ENCODE assay signal across 9 cellular contexts in genomic region chr1:25875856-25876692, GRCh38. TPM values are rescaled to one million over a fixed set of nuclear protein-coding genes. Genes with fewer than 3 reads are reported as not detected.
DNase-seq lines count a peak whose midpoint lies in the region; ATAC-seq, FAIRE-seq and TF ChIP-seq lines count a peak whose summit lies in the region.
"Had no signal": no experiment of that assay in that cellular context is flagged by ENCODE, and none has a peak within 500 bp of the region (broad histone marks: within the 10 kb centered on the region; RNA-seq: fewer than 3 reads in every experiment).

No MANE protein-coding gene starts in this region.

- H3K36me3 ChIP-seq in CD4-positive, CD25-positive, alpha-beta regulatory T cell (ENCODE audit: control insufficient read depth, insufficient read depth, low read length) = no peaks in the 10 kb centered on the region
- H3K36me3 ChIP-seq in K562 (ENCODE audit: control insufficient read depth, insufficient read depth, low read length) (no peaks in the 10 kb centered on the region), stomach (no peaks in the 10 kb centered on the region)

- in situ Hi-C loops in K562 (cut with MboI) = no loop called here

- POLR2A ChIA-PET in K562 (lab: Yijun Ruan, JAX) = interaction anchor here (0.7 to 2.2 kb wide), 15 partner anchors 8 to 252 kb away, joined by 3 to 6 read pairs (median 4); partner anchors contain the start of gene PAFAH2

- H3K9me3 ChIP-seq in CD4-positive, CD25-positive, alpha-beta regulatory T cell (ENCODE audit: control insufficient read depth in 2 of 2, low read length in 2 of 2) = no peaks in the 10 kb centered on the region
- H3K9me3 ChIP-seq in K562 (replicated peaks; ENCODE audit: control insufficient read depth, insufficient read depth, low read depth, low read length) (no peaks in the 10 kb centered on the region), stomach (no peaks in the 10 kb centered on the region)

- H2AFZ ChIP-seq in K562 (ENCODE audit: low read depth, low read length) = peak overlapping the region; percentile 88

- no TSS peak for BruUV-seq in K562 (replicated peaks; lab: Mats Ljungman, UMichigan)

- no peaks in the 10 kb centered on the region for H3K9me3 Mint-ChIP-seq in CD4-positive, CD25-positive, alpha-beta regulatory T cell
- H3K9me3 Mint-ChIP-seq in HFFc6 = no peaks in the 10 kb centered on the region

- no peaks in the 10 kb centered on the region for H3K27me3 ChIP-seq in CD4-positive, CD25-positive, alpha-beta regulatory T cell (ENCODE audit: control insufficient read depth, insufficient read depth, low read length)
- H3K27me3 ChIP-seq in K562 (ENCODE audit: control insufficient read depth in 2 of 2, insufficient read depth in 2 of 2, low read length in 2 of 2) (no peaks in the 10 kb centered on the region), stomach (no peaks in the 10 kb centered on the region)

- H3K27me3 Mint-ChIP-seq in CD4-positive, CD25-positive, alpha-beta regulatory T cell = peaks cover 5% of the 10 kb centered on the region
- peaks cover 1% of the 10 kb centered on the region; the same call in 1 of the 2 replicates for H3K27me3 Mint-ChIP-seq in HFFc6 (ENCODE audit: insufficient read depth)

- TF ChIP-seq RAD21 in K562 (CRISPR knock-in tag; conservative IDR thresholded peaks at IDR 0.05 in 1 of 2, IDR thresholded peaks at IDR 0.05 in 1 of 2) = no peak

- ATAC-seq in CD4-positive, CD25-positive, alpha-beta regulatory T cell (ENCODE audit: low read depth in 2 of 2) = peak in 1 of 2 donors; percentile 19
- ATAC-seq in K562 (peak; percentile 72), left colon (peak; percentile 28), GM19397 (IDR thresholded peaks at IDR 0.05; ENCODE audit: unreplicated experiment) (no peak)

- peaks cover 0 to 10% (median 4%) of the 10 kb centered on the region in 4 donors for H3K4me1 Mint-ChIP-seq in CD4-positive, CD25-positive, alpha-beta regulatory T cell
- H3K4me1 Mint-ChIP-seq in HFFc6 (ENCODE audit: low read depth) = peaks cover 20% of the 10 kb centered on the region

- no peaks in the 10 kb centered on the region for H3K9me1 ChIP-seq in K562 (ENCODE audit: control insufficient read depth, insufficient read depth, low read length)

- H3K36me3 Mint-ChIP-seq in CD4-positive, CD25-positive, alpha-beta regulatory T cell = no peaks in the 10 kb centered on the region
- no peaks in the 10 kb centered on the region for H3K36me3 Mint-ChIP-seq in HFFc6 (ENCODE audit: low read depth)

- H3K4me3 Mint-ChIP-seq in CD4-positive, CD25-positive, alpha-beta regulatory T cell = peak overlapping the region; percentile 66 to 89 (median 82)
- H3K4me3 Mint-ChIP-seq in HFFc6 = peak overlapping the region; percentile 74

- CTCF ChIA-PET in K562 (lab: Yijun Ruan, JAX; ENCODE audit: low intra/inter-chr PET ratio) = interaction anchor here (0.6 to 1.1 kb wide), 2 partner anchors 42 to 122 kb away, joined by 3 to 4 read pairs; no protein-coding TSS in a partner anchor

- no peaks in the 10 kb centered on the region for H4K20me1 ChIP-seq in K562 (replicated peaks; ENCODE audit: control insufficient read depth, insufficient read depth, low read length)

- H3K4me3 ChIP-seq in CD4-positive, CD25-positive, alpha-beta regulatory T cell (ENCODE audit: low read depth, low read length) = no peak overlapping the region
- H3K4me3 ChIP-seq in K562 = peak overlapping the region; percentile 51
- peak overlapping the region; percentile 55 to 80 (median 72) for H3K4me3 ChIP-seq in stomach

- FAIRE-seq in K562 (lab: Jason Lieb, UNC) = no peak
- FAIRE-seq in urothelium cell line (lab: Jason Lieb, UNC) = no peak

- TF ChIP-seq EP300 in K562 (IDR thresholded peaks at IDR 0.05; ENCODE audit: low read length) (no peak), stomach (IDR thresholded peaks at IDR 0.05) (no peak)

- no peak for TF ChIP-seq POLR2A in K562 (conservative IDR thresholded peaks at IDR 0.05)
- no peak for TF ChIP-seq POLR2A in stomach (IDR thresholded peaks at IDR 0.05)

- H3K79me2 ChIP-seq in K562 (ENCODE audit: control insufficient read depth, insufficient read depth, low read length) = peaks cover 10% of the 10 kb centered on the region; the same call in 2 of the 3 replicates

- TF ChIP-seq CTCF in HFFc6 (IDR thresholded peaks at IDR 0.05) (no peak), K562 (IDR thresholded peaks at IDR 0.05 in 2 of 3, conservative IDR thresholded peaks at IDR 0.05 in 1 of 3; ENCODE audit: insufficient read depth in 2 of 3, low read depth in 1 of 3, low read length in 3 of 3) (no peak), stomach (IDR thresholded peaks at IDR 0.05) (no peak)

- peak in 1 of 3 donors; percentile 14 for DNase-seq in CD4-positive, CD25-positive, alpha-beta regulatory T cell
- DNase-seq in HFFc6 = no peak
- DNase-seq in K562 (ENCODE audit: extremely low read depth in 1 of 4, low spot score in 3 of 4) = peak in 3 of 4 experiments; percentile 77 to 92 (median 89)
- DNase-seq in left colon = no peak
- no peak for DNase-seq in stomach
- no peak for DNase-seq in urothelium cell line (ENCODE audit: low spot score)
- no peak for DNase-seq in activated CD4-positive, alpha-beta T cell treated with anti-CD3 and anti-CD28 coated beads for 48 hours

- H3K27ac Mint-ChIP-seq in CD4-positive, CD25-positive, alpha-beta regulatory T cell = peak overlapping the region in 2 of 3 donors; percentile 23 to 93
- peak overlapping the region; percentile 70 for H3K27ac Mint-ChIP-seq in HFFc6

- intact Hi-C loops in K562 (cut with micrococcal nuclease) = no loop called here
- intact Hi-C loops in left colon (cut with DNase I, micrococcal nuclease) = no loop called here
- intact Hi-C loops in stomach (cut with DNase I; ENCODE audit: low total_unique reads) = no loop called here

- no peak overlapping the region for H3K27ac ChIP-seq in CD4-positive, CD25-positive, alpha-beta regulatory T cell (ENCODE audit: insufficient read depth, low read length, poor library complexity, severe bottlenecking)
- H3K27ac ChIP-seq in K562 (ENCODE audit: extremely low read depth, low read depth, low read length) = peak overlapping the region; percentile 77
- peak overlapping the region; percentile 79 to 91 (median 87) for H3K27ac ChIP-seq in stomach
- H3K27ac ChIP-seq: HL-60 had no signal

- peak overlapping the region; percentile 81 for H3K4me2 ChIP-seq in K562 (ENCODE audit: insufficient read depth, low read length)

- 56% methylated on average over 19 of the region's 32 CpGs for WGBS in K562 (ENCODE audit: insufficient coverage, low coverage, missing lambda C conversion rate)
- WGBS in stomach, 5 donors = 21 to 27% (median 25%) methylated on average over 29 to 32 of the region's 32 CpGs

- H3K4me1 ChIP-seq in CD4-positive, CD25-positive, alpha-beta regulatory T cell (ENCODE audit: control insufficient read depth, insufficient read depth, low read length, poor library complexity, severe bottlenecking) = peaks cover 17% of the 10 kb centered on the region
- H3K4me1 ChIP-seq in K562 (replicated peaks in 1 of 2; ENCODE audit: control insufficient read depth in 2 of 2, insufficient read depth in 2 of 2, low read length in 2 of 2) (peaks cover 49 to 55% of the 10 kb centered on the region in 2 experiments), stomach (peaks cover 51 to 71% (median 60%) of the 10 kb centered on the region in 4 donors)

- peak overlapping the region; percentile 63 to 92; a peak in 3 of 4 replicates for H3K9ac ChIP-seq in K562 (ENCODE audit: insufficient read depth in 1 of 2, low read depth in 2 of 2, low read length in 2 of 2)

RNA-seq across cellular contexts. Expression of gene PAQR7, which starts 0.6 kb away (rescaled TPM):
- total RNA-seq in CD4-positive, CD25-positive, alpha-beta regulatory T cell = 1.6 TPM
- polyA plus RNA-seq in CD4-positive, CD25-positive, alpha-beta regulatory T cell = under 1 TPM in 2 of 4 donors, not detected in 2; 0.24 to 0.42 TPM
- 10 to 100 TPM; 16.0 to 19.5 (median 17.9) TPM for total RNA-seq in HFFc6 (2021; fragmentation: NEBNext Ultra II Directional; extraction: Animal tissue kit (Norgen Biotek cat#: 25700))
- total RNA-seq in K562 (2011; cell fraction: chromatin; rRNA removed; ENCODE audit: low replicate concordance) = 9.3 and 18.9 TPM in 2 replicates
- total RNA-seq in K562 (2011; cell fraction: nucleolus; rRNA removed) = 15.7 and 18.8 TPM in 2 replicates
- 13.9 and 16.4 TPM in 2 replicates for total RNA-seq in K562 (2011; cell fraction: nucleoplasm; rRNA removed)
- total RNA-seq in K562 (2014; rRNA removed) (2.4 and 3.3 TPM in 2 replicates), K562 (2014; rRNA removed; fragmentation: Illumina TruSeq; extraction: Trizol) (2.0 and 2.4 TPM in 2 replicates), K562 (2015; rRNA removed; fragmentation: Illumina TruSeq; extraction: Trizol) (2.5 and 2.6 TPM in 2 replicates), K562 (2021) (4.0 and 4.4 TPM in 2 replicates), left colon (1 to 10 TPM; 2.3 to 3.3 TPM), stomach (1 to 10 TPM; 1.8 to 9.9 (median 5.3) TPM)
- polyA plus RNA-seq in K562 (2011; rRNA removed) (5.2 and 5.4 TPM in 2 replicates), K562 (2014; fragmentation: Illumina TruSeq; extraction: Trizol) (2.9 and 3.3 TPM in 2 replicates), K562 (2014; fragmentation: Nextera tagmentation; extraction: Ambion mirVana) (1 to 10 TPM; 1.1 to 1.2 TPM), K562 (2014; rRNA removed) (2.7 and 3.0 TPM in 2 replicates), stomach (10 to 100 TPM in 1 of 3 donors, 1 to 10 TPM in 2; 4.3 to 10.5 (median 5.4) TPM)
- 8.8 and 14.1 TPM in 2 replicates for polyA plus RNA-seq in K562 (2011; cell fraction: cytosol; rRNA removed)
- 5.8 and 7.4 TPM in 2 replicates for polyA plus RNA-seq in K562 (2011; cell fraction: nucleus; rRNA removed)
- 4.5 and 6.9 TPM in 2 replicates for polyA plus RNA-seq in K562 (2012)
- 5.5 and 8.5 TPM in 2 replicates for polyA minus RNA-seq in K562 (2011; rRNA and poly(A)+ RNA removed)
- 7.4 and 8.5 TPM in 2 replicates for polyA minus RNA-seq in K562 (2011; cell fraction: cytosol; rRNA and poly(A)+ RNA removed)
- polyA minus RNA-seq in K562 (2011; cell fraction: nucleus; rRNA and poly(A)+ RNA removed) = 2.0 and 2.4 TPM in 2 replicates

RNA-seq across cellular contexts. Expression of gene AUNIP, which starts 16.8 kb away (rescaled TPM):
- not detected for total RNA-seq in CD4-positive, CD25-positive, alpha-beta regulatory T cell
- under 1 TPM in 3 of 4 donors, not detected in 1; 0.15 to 0.26 (median 0.20) TPM for polyA plus RNA-seq in CD4-positive, CD25-positive, alpha-beta regulatory T cell
- total RNA-seq in HFFc6 (2021; fragmentation: NEBNext Ultra II Directional; extraction: Animal tissue kit (Norgen Biotek cat#: 25700)) = 1 to 10 TPM; 2.4 to 3.6 (median 3.2) TPM
- 50.6 and 72.2 TPM in 2 replicates for total RNA-seq in K562 (2011; cell fraction: chromatin; rRNA removed; ENCODE audit: low replicate concordance)
- total RNA-seq in K562 (2011; cell fraction: nucleolus; rRNA removed) = 35.2 and 36.8 TPM in 2 replicates
- total RNA-seq in K562 (2011; cell fraction: nucleoplasm; rRNA removed) = 48.3 and 56.9 TPM in 2 replicates
- 46.4 and 51.4 TPM in 2 replicates for total RNA-seq in K562 (2014; rRNA removed)
- 47.1 and 55.0 TPM in 2 replicates for total RNA-seq in K562 (2014; rRNA removed; fragmentation: Illumina TruSeq; extraction: Trizol)
- 40.5 and 41.4 TPM in 2 replicates for total RNA-seq in K562 (2015; rRNA removed; fragmentation: Illumina TruSeq; extraction: Trizol)
- total RNA-seq in K562 (2021) = 30.9 and 31.7 TPM in 2 replicates
- 45.0 and 48.8 TPM in 2 replicates for polyA plus RNA-seq in K562 (2011; rRNA removed)
- polyA plus RNA-seq in K562 (2011; cell fraction: cytosol; rRNA removed) = 26.1 and 34.8 TPM in 2 replicates
- polyA plus RNA-seq in K562 (2011; cell fraction: nucleus; rRNA removed) = 23.2 and 23.3 TPM in 2 replicates
- polyA plus RNA-seq in K562 (2012) = 18.8 and 21.2 TPM in 2 replicates
- polyA plus RNA-seq in K562 (2014; fragmentation: Illumina TruSeq; extraction: Trizol) = 48.8 and 50.0 TPM in 2 replicates
- polyA plus RNA-seq in K562 (2014; fragmentation: Nextera tagmentation; extraction: Ambion mirVana) = 10 to 100 TPM; 12.1 to 15.2 TPM
- 52.3 and 53.8 TPM in 2 replicates for polyA plus RNA-seq in K562 (2014; rRNA removed)
- polyA minus RNA-seq in K562 (2011; rRNA and poly(A)+ RNA removed) = 37.1 and 45.0 TPM in 2 replicates
- 10.0 and 14.8 TPM in 2 replicates for polyA minus RNA-seq in K562 (2011; cell fraction: cytosol; rRNA and poly(A)+ RNA removed)
- 18.4 and 30.3 TPM in 2 replicates for polyA minus RNA-seq in K562 (2011; cell fraction: nucleus; rRNA and poly(A)+ RNA removed)
- under 1 TPM in 1 of 2 donors, not detected in 1; 0.98 TPM for total RNA-seq in left colon
- total RNA-seq in stomach = 1 to 10 TPM in 1 of 5 donors, under 1 TPM in 1, not detected in 3; 0.87 to 2.8 TPM
- 1 to 10 TPM in 1 of 3 donors, under 1 TPM in 2; 0.68 to 1.5 (median 1.00) TPM for polyA plus RNA-seq in stomach

RNA-seq across cellular contexts. Expression of gene STMN1, which starts 30.1 kb away (rescaled TPM):
- total RNA-seq in CD4-positive, CD25-positive, alpha-beta regulatory T cell = 44.9 TPM
- polyA plus RNA-seq in CD4-positive, CD25-positive, alpha-beta regulatory T cell = 100 to 1,000 TPM; 167 to 242 (median 197) TPM
- total RNA-seq in HFFc6 (2021; fragmentation: NEBNext Ultra II Directional; extraction: Animal tissue kit (Norgen Biotek cat#: 25700)) = 100 to 1,000 TPM; 201 to 370 (median 342) TPM
- total RNA-seq in K562 (2011; cell fraction: chromatin; rRNA removed; ENCODE audit: low replicate concordance) = 79.1 and 202 TPM in 2 replicates
- 64.9 and 72.4 TPM in 2 replicates for total RNA-seq in K562 (2011; cell fraction: nucleolus; rRNA removed)
- 144 and 204 TPM in 2 replicates for total RNA-seq in K562 (2011; cell fraction: nucleoplasm; rRNA removed)
- 717 and 838 TPM in 2 replicates for total RNA-seq in K562 (2014; rRNA removed)
- 432 and 614 TPM in 2 replicates for total RNA-seq in K562 (2014; rRNA removed; fragmentation: Illumina TruSeq; extraction: Trizol)
- total RNA-seq in K562 (2015; rRNA removed; fragmentation: Illumina TruSeq; extraction: Trizol) = 534 and 557 TPM in 2 replicates
- total RNA-seq in K562 (2021) = 595 and 622 TPM in 2 replicates
- polyA plus RNA-seq in K562 (2011; rRNA removed) = 269 and 330 TPM in 2 replicates
- polyA plus RNA-seq in K562 (2011; cell fraction: cytosol; rRNA removed) = 40.0 and 111 TPM in 2 replicates
- polyA plus RNA-seq in K562 (2011; cell fraction: nucleus; rRNA removed) = 108 and 181 TPM in 2 replicates
- 743 and 1,035 TPM in 2 replicates for polyA plus RNA-seq in K562 (2012)
- 1,051 and 1,453 TPM in 2 replicates for polyA plus RNA-seq in K562 (2014; fragmentation: Illumina TruSeq; extraction: Trizol)
- 1,000 to 10,000 TPM; 2,090 to 2,153 TPM for polyA plus RNA-seq in K562 (2014; fragmentation: Nextera tagmentation; extraction: Ambion mirVana)
- polyA plus RNA-seq in K562 (2014; rRNA removed) = 481 and 592 TPM in 2 replicates
- polyA minus RNA-seq in K562 (2011; rRNA and poly(A)+ RNA removed) = 67.2 and 95.3 TPM in 2 replicates
- 80.8 and 100 TPM in 2 replicates for polyA minus RNA-seq in K562 (2011; cell fraction: cytosol; rRNA and poly(A)+ RNA removed)
- polyA minus RNA-seq in K562 (2011; cell fraction: nucleus; rRNA and poly(A)+ RNA removed) = 35.7 and 84.1 TPM in 2 replicates
- total RNA-seq in left colon = 10 to 100 TPM; 27.8 to 52.6 TPM
- total RNA-seq in stomach = 10 to 100 TPM; 25.9 to 74.2 (median 44.6) TPM
- polyA plus RNA-seq in stomach = 100 to 1,000 TPM in 2 of 3 donors, 10 to 100 TPM in 1; 79.0 to 109 (median 108) TPM

RNA-seq across cellular contexts. Expression of gene MTFR1L, which starts 56.3 kb away (rescaled TPM):
- total RNA-seq in CD4-positive, CD25-positive, alpha-beta regulatory T cell = 32.9 TPM
- polyA plus RNA-seq in CD4-positive, CD25-positive, alpha-beta regulatory T cell = 10 to 100 TPM; 29.7 to 56.1 (median 32.4) TPM
- total RNA-seq in HFFc6 (2021; fragmentation: NEBNext Ultra II Directional; extraction: Animal tissue kit (Norgen Biotek cat#: 25700)) = 10 to 100 TPM; 52.4 to 69.1 (median 59.1) TPM
- total RNA-seq in K562 (2011; cell fraction: chromatin; rRNA removed; ENCODE audit: low replicate concordance) = 93.2 and 162 TPM in 2 replicates
- 112 and 114 TPM in 2 replicates for total RNA-seq in K562 (2011; cell fraction: nucleolus; rRNA removed)
- total RNA-seq in K562 (2011; cell fraction: nucleoplasm; rRNA removed) = 110 and 117 TPM in 2 replicates
- total RNA-seq in K562 (2014; rRNA removed) (43.5 and 54.9 TPM in 2 replicates), K562 (2014; rRNA removed; fragmentation: Illumina TruSeq; extraction: Trizol) (39.2 and 41.4 TPM in 2 replicates), K562 (2015; rRNA removed; fragmentation: Illumina TruSeq; extraction: Trizol) (45.2 and 45.8 TPM in 2 replicates), K562 (2021) (54.3 and 58.5 TPM in 2 replicates), left colon (10 to 100 TPM; 42.1 to 59.4 TPM), stomach (100 to 1,000 TPM in 3 of 5 donors, 10 to 100 TPM in 2; 39.3 to 301 (median 107) TPM)
- polyA plus RNA-seq in K562 (2011; rRNA removed) (53.7 and 79.7 TPM in 2 replicates), K562 (2014; fragmentation: Illumina TruSeq; extraction: Trizol) (71.0 and 84.8 TPM in 2 replicates), K562 (2014; fragmentation: Nextera tagmentation; extraction: Ambion mirVana) (10 to 100 TPM; 81.2 to 98.5 TPM), K562 (2014; rRNA removed) (45.1 and 60.0 TPM in 2 replicates), stomach (10 to 100 TPM; 41.1 to 52.4 (median 49.5) TPM)
- polyA plus RNA-seq in K562 (2011; cell fraction: cytosol; rRNA removed) = 75.5 and 87.3 TPM in 2 replicates
- polyA plus RNA-seq in K562 (2011; cell fraction: nucleus; rRNA removed) = 196 and 214 TPM in 2 replicates
- 57.4 and 71.0 TPM in 2 replicates for polyA plus RNA-seq in K562 (2012)
- 35.2 and 44.3 TPM in 2 replicates for polyA minus RNA-seq in K562 (2011; rRNA and poly(A)+ RNA removed)
- polyA minus RNA-seq in K562 (2011; cell fraction: cytosol; rRNA and poly(A)+ RNA removed) = 23.6 and 25.6 TPM in 2 replicates
- polyA minus RNA-seq in K562 (2011; cell fraction: nucleus; rRNA and poly(A)+ RNA removed) = 31.9 and 51.9 TPM in 2 replicates

Comparison
In these comparisons a context has a peak if more than half of its experiments do, and no peak if none do; other contexts are left out.
1. DNase-seq: peak in K562 (3 of 4); none in HFFc6 (single experiment), left colon (0 of 2), stomach (single experiment), urothelium cell line (single experiment) and activated CD4-positive, alpha-beta T cell treated with anti-CD3 and anti-CD28 coated beads for 48 hours (single experiment).
2. RNA of gene AUNIP, which starts 16.8 kb away (total RNA-seq): 30.9 to 72.2 TPM in K562; 2.4 to 3.6 TPM in HFFc6, 0.98 TPM in left colon, not detected in CD4-positive, CD25-positive, alpha-beta regulatory T cell (single experiment) and 0.87 to 2.8 TPM in stomach; every median in the first group is over 4 times any median in the second.